In the genomic region with DNA sequence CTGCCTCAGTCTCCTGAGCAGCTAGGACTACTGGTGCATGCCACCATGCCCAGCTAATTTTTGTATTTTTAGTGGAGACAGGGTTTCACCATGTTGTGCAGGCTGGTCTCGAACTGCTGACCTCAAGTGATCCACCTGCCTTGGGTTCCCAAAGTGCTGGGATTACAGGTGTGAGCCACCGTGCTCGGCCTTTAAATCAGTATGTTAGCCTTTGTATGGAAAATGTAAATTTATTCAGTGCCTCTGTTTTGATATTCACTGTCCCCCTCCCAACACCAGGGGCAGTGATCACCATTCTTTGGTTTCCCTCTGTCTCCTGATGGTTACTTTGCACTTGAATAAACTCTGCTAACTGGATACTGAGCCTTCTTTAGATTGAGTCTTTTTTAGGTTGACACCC, we compare ENCODE assay signal across 7 cellular contexts. TPM values are rescaled to one million over a fixed set of nuclear protein-coding genes. Genes with fewer than 3 reads are reported as not detected.
DNase-seq lines count a peak whose midpoint lies in the region; ATAC-seq and TF ChIP-seq lines count a peak whose summit lies in the region.
"Not testable (repeated sequence)": the region's sequence is repeated elsewhere in the genome, so short reads cannot be mapped to it uniquely, and the experiment has no call there.

No MANE protein-coding gene starts in this region.

- H3K9me3 Mint-ChIP-seq in WTC11; naive thymus-derived CD4-positive, alpha-beta T cell: not testable (repeated sequence)

- peak; percentile 31 for ATAC-seq in WTC11
- not testable (repeated sequence) for ATAC-seq in naive thymus-derived CD4-positive, alpha-beta T cell

- peaks cover 56% of the 10 kb centered on the region for H3K4me1 Mint-ChIP-seq in WTC11
- peaks cover 22 to 69% (median 65%) of the 10 kb centered on the region in 7 donors for H3K4me1 Mint-ChIP-seq in naive thymus-derived CD4-positive, alpha-beta T cell

- H3K9me3 ChIP-seq in cardiac muscle cell (ENCODE audit: low read depth); naive thymus-derived CD4-positive, alpha-beta T cell (ENCODE audit: control insufficient read depth in 2 of 3, low read length in 3 of 3): not testable (repeated sequence)

- intact Hi-C loops in naive thymus-derived CD4-positive, alpha-beta T cell (cut with micrococcal nuclease), result not testable (repeated sequence)

- TF ChIP-seq CTCF in GM13977 (IDR thresholded peaks at IDR 0.05; ENCODE audit: extremely low read depth, insufficient read depth, missing control alignments), result peak; percentile 1
- not testable (repeated sequence) for TF ChIP-seq CTCF in WTC11 (IDR thresholded peaks at IDR 0.05)
- TF ChIP-seq CTCF in cardiac fibroblast (IDR thresholded peaks at IDR 0.05; ENCODE audit: low read depth, low read length), result peak; percentile 18
- peak; percentile 3 for TF ChIP-seq CTCF in cardiac muscle cell (IDR thresholded peaks at IDR 0.05; ENCODE audit: low read depth, low read length)

- H3K4me1 ChIP-seq in cardiac muscle cell (ENCODE audit: low read depth), result peaks cover 10% of the 10 kb centered on the region
- peaks cover 0 to 18% of the 10 kb centered on the region in 2 donors for H3K4me1 ChIP-seq in naive thymus-derived CD4-positive, alpha-beta T cell (ENCODE audit: control insufficient read depth in 2 of 2, insufficient read depth in 2 of 2, low read length in 2 of 2)

- POLR2A ChIA-PET in WTC11 (lab: Charles Lee), result not testable (repeated sequence)
- POLR2A ChIA-PET in naive thymus-derived CD4-positive, alpha-beta T cell (lab: Charles Lee), result interaction anchor here (1.3 to 2.6 kb wide), 2 partner anchors 8 to 10 kb away, joined by 5 to 9 read pairs; no protein-coding TSS in a partner anchor

- not testable (repeated sequence) for H3K27ac ChIP-seq in cardiac muscle cell; naive thymus-derived CD4-positive, alpha-beta T cell (ENCODE audit: low read depth, low read length)

- H3K27me3 ChIP-seq in cardiac muscle cell; naive thymus-derived CD4-positive, alpha-beta T cell (ENCODE audit: control insufficient read depth in 2 of 2, insufficient read depth in 2 of 2, low read length in 2 of 2): not testable (repeated sequence)

- in situ Hi-C loops in GM13977 (cut with MboI; ENCODE audit: low pct_unique_long_range_greater_than_20kb, low sequenced_read_pairs, unreplicated experiment), result not testable (repeated sequence)

- 0 out of 2 replicates have a peak overlapping the region, but pooled peaks have one; percentile 26 for H3K27ac Mint-ChIP-seq in WTC11
- peak overlapping the region in 6 of 9 donors; percentile 39 to 80 (median 69) for H3K27ac Mint-ChIP-seq in naive thymus-derived CD4-positive, alpha-beta T cell

- not testable (repeated sequence) for H3K36me3 ChIP-seq in cardiac muscle cell
- H3K36me3 ChIP-seq in naive thymus-derived CD4-positive, alpha-beta T cell (ENCODE audit: control insufficient read depth in 2 of 3, insufficient read depth in 3 of 3, low read length in 3 of 3), result peaks cover 4 to 36% (median 18%) of the 10 kb centered on the region in 3 experiments

- H3K4me3 ChIP-seq in cardiac fibroblast (replicated peaks in 1 of 2; ENCODE audit: low read depth in 2 of 2, low read length in 2 of 2); cardiac muscle cell; naive thymus-derived CD4-positive, alpha-beta T cell (ENCODE audit: low read length): not testable (repeated sequence)

- DNase-seq in DMS53 (lab: John Stamatoyannopoulos, UW) (peak; percentile 14), NAMALWA (ENCODE audit: low spot score) (peak; percentile 30), WTC11 (ENCODE audit: low spot score) (peak; percentile 31)
- DNase-seq in GM13977 (ENCODE audit: low spot score); cardiac fibroblast (ENCODE audit: low read depth in 2 of 2); cardiac muscle cell (ENCODE audit: low read depth in 1 of 2, low spot score in 1 of 2); naive thymus-derived CD4-positive, alpha-beta T cell: not testable (repeated sequence)

- H3K4me3 Mint-ChIP-seq in WTC11, result peak overlapping the region; percentile 46
- not testable (repeated sequence) for H3K4me3 Mint-ChIP-seq in naive thymus-derived CD4-positive, alpha-beta T cell

- peaks cover 23% of the 10 kb centered on the region for H3K27me3 Mint-ChIP-seq in WTC11 (ENCODE audit: low read depth)
- H3K27me3 Mint-ChIP-seq in naive thymus-derived CD4-positive, alpha-beta T cell, result not testable (repeated sequence)

- CTCF ChIA-PET in WTC11 (lab: Charles Lee), result interaction anchor here (0.7 to 2.9 kb wide), 3 partner anchors 11 to 151 kb away, joined by 3 to 13 read pairs (median 9); no protein-coding TSS in a partner anchor
- CTCF ChIA-PET in naive thymus-derived CD4-positive, alpha-beta T cell (lab: Charles Lee), result interaction anchor here (1.0 kb wide), 1 partner anchor 27 kb away, joined by 4 read pairs; no protein-coding TSS in a partner anchor

- peaks cover 12% of the 10 kb centered on the region for H3K36me3 Mint-ChIP-seq in WTC11
- H3K36me3 Mint-ChIP-seq in naive thymus-derived CD4-positive, alpha-beta T cell, result peaks cover 25 to 52% (median 46%) of the 10 kb centered on the region in 5 donors

TF ChIP-seq in WTC11, 78 proteins besides CTCF, POLR2A, EP300 and RAD21 (continues in another document):
- TF ChIP-seq MAX (CRISPR knock-in tag; IDR thresholded peaks at IDR 0.05), result peak; percentile 78
- peak; percentile 39; the same call in 1 of the 2 replicates for TF ChIP-seq USF1 (CRISPR knock-in tag; IDR thresholded peaks at IDR 0.05)
- TF ChIP-seq, protein P1, sequence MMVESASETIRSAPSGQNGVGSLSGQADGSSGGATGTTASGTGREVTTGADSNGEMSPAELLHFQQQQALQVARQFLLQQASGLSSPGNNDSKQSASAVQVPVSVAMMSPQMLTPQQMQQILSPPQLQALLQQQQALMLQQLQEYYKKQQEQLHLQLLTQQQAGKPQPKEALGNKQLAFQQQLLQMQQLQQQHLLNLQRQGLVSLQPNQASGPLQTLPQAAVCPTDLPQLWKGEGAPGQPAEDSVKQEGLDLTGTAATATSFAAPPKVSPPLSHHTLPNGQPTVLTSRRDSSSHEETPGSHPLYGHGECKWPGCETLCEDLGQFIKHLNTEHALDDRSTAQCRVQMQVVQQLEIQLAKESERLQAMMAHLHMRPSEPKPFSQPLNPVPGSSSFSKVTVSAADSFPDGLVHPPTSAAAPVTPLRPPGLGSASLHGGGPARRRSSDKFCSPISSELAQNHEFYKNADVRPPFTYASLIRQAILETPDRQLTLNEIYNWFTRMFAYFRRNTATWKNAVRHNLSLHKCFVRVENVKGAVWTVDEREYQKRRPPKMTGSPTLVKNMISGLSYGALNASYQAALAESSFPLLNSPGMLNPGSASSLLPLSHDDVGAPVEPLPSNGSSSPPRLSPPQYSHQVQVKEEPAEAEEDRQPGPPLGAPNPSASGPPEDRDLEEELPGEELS (CRISPR knock-in tag; IDR thresholded peaks at IDR 0.05), result peak; percentile 78; the same call in 1 of the 2 replicates
- peak; percentile 68; the same call in 1 of the 2 replicates for TF ChIP-seq TEAD1 (CRISPR knock-in tag; IDR thresholded peaks at IDR 0.05)

RNA-seq across cellular contexts. Expression of gene TRIM14, which starts 28.3 kb away (rescaled TPM):
- total RNA-seq in WTC11 (2021) (11.9 to 18.4 TPM (median 18.2 TPM) in 3 replicates), cardiac muscle cell (1.3 and 1.5 TPM in 2 replicates)
- 0.57 and 4.4 TPM in 2 replicates for polyA plus RNA-seq in cardiac muscle cell
- 100 to 1,000 TPM in 1 of 5 experiments, 10 to 100 TPM in 4; 54.1 to 114 (median 79.7) TPM for total RNA-seq in naive thymus-derived CD4-positive, alpha-beta T cell
- polyA plus RNA-seq in naive thymus-derived CD4-positive, alpha-beta T cell, result 100 to 1,000 TPM in 1 of 2 donors, 10 to 100 TPM in 1; 57.8 to 107 TPM

RNA-seq across cellular contexts. Expression of gene NANS, which starts 34.1 kb away (rescaled TPM):
- total RNA-seq in WTC11 (2021) (57.9 to 66.7 TPM (median 61.3 TPM) in 3 replicates), cardiac muscle cell (49.4 and 68.7 TPM in 2 replicates)
- 55.3 and 95.4 TPM in 2 replicates for polyA plus RNA-seq in cardiac muscle cell
- total RNA-seq in naive thymus-derived CD4-positive, alpha-beta T cell, result 10 to 100 TPM; 16.3 to 58.9 (median 51.8) TPM
- 10 to 100 TPM; 33.0 to 33.2 TPM for polyA plus RNA-seq in naive thymus-derived CD4-positive, alpha-beta T cell
